18 cellular contexts compared by ENCODE assay signal in the genomic region with DNA sequence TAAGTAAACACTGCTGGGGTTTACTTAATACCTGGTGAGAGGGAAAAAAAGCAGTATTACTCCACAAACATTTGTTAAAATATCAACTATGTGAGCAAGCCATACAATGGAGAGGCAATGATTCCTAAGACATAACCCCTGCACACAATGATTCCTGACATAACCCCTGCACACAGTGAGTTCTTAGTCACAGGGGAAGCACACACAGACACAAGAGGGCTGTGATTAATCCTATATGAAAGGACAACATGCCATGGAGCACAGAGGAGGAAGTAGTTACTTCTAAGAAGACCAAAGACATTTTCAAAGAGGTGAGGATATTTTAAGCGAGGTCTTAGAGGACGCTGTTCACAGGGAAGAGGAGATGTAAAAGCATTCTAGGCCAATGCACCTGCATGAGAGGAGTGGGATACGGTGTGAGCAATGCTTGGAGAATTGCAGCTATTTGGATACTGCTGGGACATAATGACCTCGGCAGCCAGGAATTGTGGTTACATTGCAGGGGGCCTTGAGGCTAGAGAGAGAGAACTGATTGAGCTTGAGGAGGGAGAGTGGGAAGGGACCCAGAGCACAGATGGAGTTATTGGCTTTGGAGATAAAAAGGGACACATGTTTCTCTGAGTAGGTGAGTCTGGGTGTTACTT.
A peak's percentile ranks its signal among the peaks of the same experiment; 100 is the strongest.
DNase-seq lines count a peak whose midpoint lies in the region; ATAC-seq and FAIRE-seq lines count a peak whose summit lies in the region.
"Had no signal": no experiment of that assay in that cellular context is flagged by ENCODE, and none has a peak within 500 bp of the region (broad histone marks: within the 10 kb centered on the region; RNA-seq: fewer than 3 reads in every experiment).

No MANE protein-coding gene starts in this region.

- FAIRE-seq in HTR-8/SVneo (lab: Jason Lieb, UNC), result no peak

- H3K36me3 ChIP-seq in HUES48 (ENCODE audit: control insufficient read depth, insufficient read depth, low read length), result no peaks in the 10 kb centered on the region

- H3K27me3 ChIP-seq in HUES48 (ENCODE audit: control insufficient read depth, insufficient read depth, low read length), result no peaks in the 10 kb centered on the region

- H3K27ac ChIP-seq in HUES48 (ENCODE audit: low read depth, low read length), result peak overlapping the region; percentile 96
- H3K27ac ChIP-seq: PC-9, skin epidermis had no signal

- ATAC-seq in GM21447 (IDR thresholded peaks at IDR 0.05; ENCODE audit: unreplicated experiment) (no peak), HG03108 (IDR thresholded peaks at IDR 0.05; ENCODE audit: unreplicated experiment) (no peak)
- ATAC-seq: activated T-cell treated with anti-CD3 and anti-CD28 coated beads, Interleukin-2, amount 50 U/mL, for 4 hours; left cardiac atrium had no signal

- DNase-seq in A172 (ENCODE audit: low spot score), result peak; percentile 39
- DNase-seq in astrocyte of the hippocampus (ENCODE audit: low read depth, low spot score), result peak; percentile 91
- peak; percentile 41 for DNase-seq in iPS-NIHi11 (ENCODE audit: low spot score)
- DNase-seq in stimulated activated CD4-positive, alpha-beta T cell treated with anti-CD3 and anti-CD28 coated beads, Interleukin-4, amount 100 ng/mL, for 4 hours, result no peak
- DNase-seq in HTR-8/SVneo (ENCODE audit: insufficient read length, low spot score), result no peak
- DNase-seq: activated CD4-positive, alpha-beta T cell treated with anti-CD3 and anti-CD28 coated beads, Interleukin-2, amount 50 U/mL, for 4 hours; activated T-cell treated with anti-CD3 and anti-CD28 coated beads, Interleukin-2, amount 50 U/mL, for 4 hours; CD4-positive, CD25-positive, alpha-beta regulatory T cell; GDM1; left cardiac atrium; NCI-H146; NCI-H510A treated with DMSO at 0.1 percent for 48 hours; PC-9; SK-N-SH had no signal

- no peaks in the 10 kb centered on the region for H3K9me3 ChIP-seq in HUES48 (ENCODE audit: control insufficient read depth, insufficient read depth, low read length)
- H3K9me3 ChIP-seq: SK-N-SH had no signal

- peak overlapping the region; percentile 11; the same call in 1 of the 2 replicates for H3K4me3 ChIP-seq in HUES48 (ENCODE audit: low read depth, low read length)
- H3K4me3 ChIP-seq: PC-9, skin epidermis had no signal

- H3K4me1 ChIP-seq in HUES48 (ENCODE audit: control insufficient read depth, insufficient read depth, low read length), result peaks cover 47% of the 10 kb centered on the region

- H3K9ac ChIP-seq in HUES48 (ENCODE audit: low read depth, low read length), result peak overlapping the region; percentile 24
- H3K9ac ChIP-seq: SK-N-SH had no signal

Comparison
In these comparisons a context has a peak if more than half of its experiments do, and no peak if none do; other contexts are left out.
1. DNase-seq: peak in A172 (single experiment), astrocyte of the hippocampus (single experiment) and iPS-NIHi11 (single experiment); none in stimulated activated CD4-positive, alpha-beta T cell treated with anti-CD3 and anti-CD28 coated beads, Interleukin-4, amount 100 ng/mL, for 4 hours (0 of 2) and HTR-8/SVneo (single experiment).